12 cellular contexts compared by ENCODE assay signal in the genomic region with DNA sequence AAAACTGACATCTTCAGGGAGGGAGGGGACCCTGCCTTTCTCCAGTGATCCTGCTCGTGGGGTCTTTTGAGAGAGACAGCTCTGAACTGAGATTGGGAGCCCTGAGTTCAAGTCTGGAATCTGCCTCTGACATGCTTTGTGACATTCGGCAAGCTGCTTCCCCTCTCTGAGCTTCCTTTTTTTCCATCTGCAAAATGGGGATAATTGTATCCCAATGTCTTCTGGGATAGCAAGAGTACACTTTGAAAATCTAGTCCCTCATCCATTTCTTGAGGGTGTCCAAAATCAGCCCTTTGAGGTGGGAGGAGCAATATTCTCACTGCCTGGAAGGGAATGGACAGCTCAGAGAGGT.
A peak's percentile ranks its signal among the peaks of the same experiment; 100 is the strongest.
DNase-seq lines count a peak whose midpoint lies in the region; ATAC-seq, FAIRE-seq and TF ChIP-seq lines count a peak whose summit lies in the region.
"Had no signal": no experiment of that assay in that cellular context is flagged by ENCODE, and none has a peak within 500 bp of the region (broad histone marks: within the 10 kb centered on the region; RNA-seq: fewer than 3 reads in every experiment).

No MANE protein-coding gene starts in this region.

- no peaks in the 10 kb centered on the region for H3K36me3 Mint-ChIP-seq in activated CD4-positive, alpha-beta T cell treated with anti-CD3 and anti-CD28 coated beads, Interleukin-2, amount 10 ng/mL, durations not matched to agents 7 days and 5 days (ENCODE audit: low read depth)
- H3K36me3 Mint-ChIP-seq: IgD-negative memory B cell had no signal

- no peak overlapping the region for H2BK120ac ChIP-seq in trophoblast cell (ENCODE audit: insufficient read depth, low read length, poor library complexity)

- no peak overlapping the region for H4K12ac ChIP-seq in trophoblast cell (ENCODE audit: low read depth, low read length)

- peak overlapping the region; percentile 18 for H2BK12ac ChIP-seq in trophoblast cell (ENCODE audit: low read length)

- H3K9ac ChIP-seq in NT2/D1 (ENCODE audit: insufficient read length, low read depth) (peak overlapping the region; percentile 7), endothelial cell of umbilical vein (replicated peaks; ENCODE audit: extremely low read depth, insufficient read depth, low read length) (peak overlapping the region; percentile 13), trophoblast cell (ENCODE audit: low read length) (no peak overlapping the region)

- H3K14ac ChIP-seq in trophoblast cell (ENCODE audit: low read length): no peak overlapping the region

- POLR2A ChIA-PET in AG04450 (lab: Yijun Ruan, JAX) (interaction anchor here (0.8 to 1.6 kb wide), 4 partner anchors 35 to 239 kb away, joined by 3 to 10 read pairs (median 4); a partner anchor contains a TSS), endothelial cell of umbilical vein (lab: Charles Lee) (interaction anchor here (1.0 to 1.9 kb wide), 4 partner anchors 29 to 55 kb away, joined by 6 to 15 read pairs (median 7); no protein-coding TSS in a partner anchor)
- POLR2A ChIA-PET in activated CD4-positive, alpha-beta T cell treated with anti-CD3 and anti-CD28 coated beads, Interleukin-2, amount 10 ng/mL, durations not matched to agents 7 days and 5 days (lab: Charles Lee): no interaction called here

- dilution Hi-C loops in endothelial cell of umbilical vein (cut with MboI; ENCODE audit: extremely low pct_ligation_motif_present, low sequenced_read_pairs): loop anchor here (10.0 kb wide), 1 partner anchor 55 kb away; no protein-coding TSS in a partner anchor

- TF ChIP-seq CTCF in AG04450 (IDR thresholded peaks at IDR 0.05; ENCODE audit: low read depth, low read length) (no peak), endothelial cell of umbilical vein (IDR thresholded peaks at IDR 0.05; ENCODE audit: extremely low read depth in 1 of 2, insufficient read depth in 1 of 2, low read depth in 1 of 2, low read length in 2 of 2) (no peak)

- no peaks in the 10 kb centered on the region for H3K27me3 Mint-ChIP-seq in activated CD4-positive, alpha-beta T cell treated with anti-CD3 and anti-CD28 coated beads, Interleukin-2, amount 10 ng/mL, durations not matched to agents 7 days and 5 days

- no peak overlapping the region for H2BK5ac ChIP-seq in trophoblast cell (ENCODE audit: low read depth, low read length, poor library complexity)

- no peak overlapping the region for H3K4me3 ChIP-seq in AG04450 (ENCODE audit: low read depth, low read length)
- no peak overlapping the region for H3K4me3 ChIP-seq in NT2/D1 (ENCODE audit: insufficient read length, low read depth)
- H3K4me3 ChIP-seq in endothelial cell of umbilical vein (replicated peaks in 1 of 3; ENCODE audit: insufficient read depth in 1 of 3, low read depth in 1 of 3, low read length in 3 of 3): no peak overlapping the region
- no peak overlapping the region for H3K4me3 ChIP-seq in trophoblast cell (ENCODE audit: low read depth, low read length)
- H3K4me3 ChIP-seq: GM23338 had no signal

- peaks cover 2% of the 10 kb centered on the region for H3K79me1 ChIP-seq in trophoblast cell (ENCODE audit: low read length)

- no TSS peak for BruUV-seq in endothelial cell of umbilical vein (replicated peaks; lab: Mats Ljungman, UMichigan)

- no peak for FAIRE-seq in endothelial cell of umbilical vein (lab: Jason Lieb, UNC)

- H3K79me2 ChIP-seq in endothelial cell of umbilical vein (ENCODE audit: control insufficient read depth, insufficient read depth, low read length): no peaks in the 10 kb centered on the region
- no peaks in the 10 kb centered on the region for H3K79me2 ChIP-seq in trophoblast cell (ENCODE audit: control insufficient read depth, insufficient read depth, low read length, poor library complexity)

- peak overlapping the region; percentile 34 for H2AK5ac ChIP-seq in trophoblast cell (ENCODE audit: low read length)

- no peak overlapping the region for H3K27ac Mint-ChIP-seq in activated CD4-positive, alpha-beta T cell treated with anti-CD3 and anti-CD28 coated beads, Interleukin-2, amount 10 ng/mL, durations not matched to agents 7 days and 5 days
- H3K27ac Mint-ChIP-seq: CD4-positive, alpha-beta T cell; GM23338 had no signal

- H3K9me3 ChIP-seq in AG04450 (ENCODE audit: control insufficient read depth, insufficient read depth, low read length) (no peaks in the 10 kb centered on the region; the same call in 1 of the 2 replicates), NT2/D1 (ENCODE audit: insufficient read depth, low read length) (no peaks in the 10 kb centered on the region), endothelial cell of umbilical vein (replicated peaks; ENCODE audit: control insufficient read depth, insufficient read depth, low read length) (no peaks in the 10 kb centered on the region), trophoblast cell (ENCODE audit: insufficient read depth, low read depth, low read length) (no peaks in the 10 kb centered on the region)

- no peak overlapping the region for H3K4ac ChIP-seq in trophoblast cell (ENCODE audit: low read depth, low read length)

- H2AFZ ChIP-seq in endothelial cell of umbilical vein (ENCODE audit: low read depth, low read length) (no peak overlapping the region), trophoblast cell (ENCODE audit: insufficient read depth, low read length, poor library complexity) (no peak overlapping the region)

- peak overlapping the region; percentile 26 for H4K91ac ChIP-seq in trophoblast cell (ENCODE audit: low read depth, low read length)

- intact Hi-C loops in endothelial cell of umbilical vein (cut with micrococcal nuclease): loop anchor here (1.0 kb wide), 3 partner anchors 16 to 48 kb away; no protein-coding TSS in a partner anchor

- H3K4me1 ChIP-seq in NT2/D1 (ENCODE audit: insufficient read depth, insufficient read length) (peaks cover 15% of the 10 kb centered on the region), endothelial cell of umbilical vein (ENCODE audit: control insufficient read depth, extremely low read depth, insufficient read depth, low read length) (peaks cover 31% of the 10 kb centered on the region), trophoblast cell (ENCODE audit: control insufficient read depth in 1 of 2, insufficient read depth in 2 of 2, low read length in 2 of 2) (peaks cover 0 to 11% of the 10 kb centered on the region in 2 experiments)

- H3K27ac ChIP-seq in AG04450 (ENCODE audit: low read depth, low read length) (peak overlapping the region; percentile 73), endothelial cell of umbilical vein (ENCODE audit: insufficient read depth, low read depth, low read length) (peak overlapping the region; percentile 72), trophoblast cell (ENCODE audit: low read depth, low read length) (no peak overlapping the region)

- H3K36me3 ChIP-seq in NT2/D1 (ENCODE audit: insufficient read depth, insufficient read length, low read length): no peaks in the 10 kb centered on the region
- H3K36me3 ChIP-seq in endothelial cell of umbilical vein (ENCODE audit: control insufficient read depth in 2 of 2, extremely low read depth in 1 of 2, insufficient read depth in 2 of 2, low read length in 2 of 2): no peaks in the 10 kb centered on the region
- no peaks in the 10 kb centered on the region for H3K36me3 ChIP-seq in trophoblast cell (ENCODE audit: control insufficient read depth in 1 of 2, insufficient read depth in 2 of 2, low read length in 2 of 2)

- CTCF ChIA-PET in AG04450 (lab: Charles Lee) (interaction anchor here (0.7 to 2.4 kb wide), 4 partner anchors 8 to 203 kb away, joined by 3 to 13 read pairs (median 6); no protein-coding TSS in a partner anchor), endothelial cell of umbilical vein (lab: Charles Lee) (interaction anchor here (0.6 to 3.9 kb wide), 12 partner anchors 9 to 204 kb away, joined by 3 to 32 read pairs (median 6); no protein-coding TSS in a partner anchor)
- CTCF ChIA-PET in activated CD4-positive, alpha-beta T cell treated with anti-CD3 and anti-CD28 coated beads, Interleukin-2, amount 10 ng/mL, durations not matched to agents 7 days and 5 days (lab: Charles Lee): interaction anchor here (1.2 to 1.5 kb wide), 4 partner anchors 8 to 135 kb away, joined by 3 read pairs; no protein-coding TSS in a partner anchor

- DNase-seq in AG04450 (ENCODE audit: low read depth, low spot score) (no peak), NT2/D1 (ENCODE audit: low read depth, low spot score) (no peak), endothelial cell of umbilical vein (ENCODE audit: low read depth, low spot score) (no peak), trophoblast cell (no peak), NCI-H1092 treated with DMSO at 0.1 percent for 48 hours (lab: John Stamatoyannopoulos, UW) (no peak)
- DNase-seq in activated CD4-positive, alpha-beta T cell treated with anti-CD3 and anti-CD28 coated beads, Interleukin-2, amount 10 ng/mL, durations not matched to agents 7 days and 5 days: no peak
- DNase-seq: CD4-positive, alpha-beta T cell; GF-D8; NCI-H1436 had no signal

- no peak for ATAC-seq in GM18909 (IDR thresholded peaks at IDR 0.05; ENCODE audit: poor library complexity, unreplicated experiment)

- H3K23ac ChIP-seq in trophoblast cell (ENCODE audit: low read length): no peak overlapping the region

- H3K9me3 Mint-ChIP-seq in activated CD4-positive, alpha-beta T cell treated with anti-CD3 and anti-CD28 coated beads, Interleukin-2, amount 10 ng/mL, durations not matched to agents 7 days and 5 days: no peaks in the 10 kb centered on the region
- H3K9me3 Mint-ChIP-seq: CD4-positive, alpha-beta T cell; GM23338 had no signal

- H3K4me1 Mint-ChIP-seq in activated CD4-positive, alpha-beta T cell treated with anti-CD3 and anti-CD28 coated beads, Interleukin-2, amount 10 ng/mL, durations not matched to agents 7 days and 5 days: peaks cover under 1% of the 10 kb centered on the region
- H3K4me1 Mint-ChIP-seq: IgD-negative memory B cell had no signal

- TF ChIP-seq POLR2A in endothelial cell of umbilical vein (IDR thresholded peaks at IDR 0.05; ENCODE audit: low read depth, low read length): no peak

- WGBS in trophoblast cell (ENCODE audit: extremely low coverage, insufficient coverage, insufficient read length): no CpG with 5 or more reads among the region's 2 CpGs

- no peaks in the 10 kb centered on the region for H4K20me1 ChIP-seq in endothelial cell of umbilical vein (replicated peaks; ENCODE audit: control insufficient read depth, extremely low read depth, insufficient read depth, low read length)

- H3K4me3 Mint-ChIP-seq in activated CD4-positive, alpha-beta T cell treated with anti-CD3 and anti-CD28 coated beads, Interleukin-2, amount 10 ng/mL, durations not matched to agents 7 days and 5 days: no peak overlapping the region
- H3K4me3 Mint-ChIP-seq: CD4-positive, alpha-beta T cell; GM23338; IgD-negative memory B cell had no signal

- no peak overlapping the region for H3K18ac ChIP-seq in trophoblast cell (ENCODE audit: low read length)

- H3K27me3 ChIP-seq in AG04450 (ENCODE audit: control insufficient read depth, insufficient read depth, low read length) (no peaks in the 10 kb centered on the region), NT2/D1 (ENCODE audit: insufficient read depth, insufficient read length) (peaks cover 5% of the 10 kb centered on the region), endothelial cell of umbilical vein (ENCODE audit: control insufficient read depth in 2 of 2, insufficient read depth in 2 of 2, low read length in 2 of 2) (no peaks in the 10 kb centered on the region), trophoblast cell (ENCODE audit: insufficient read depth, low read length) (no peaks in the 10 kb centered on the region)

- no peak overlapping the region for H4K8ac ChIP-seq in trophoblast cell (ENCODE audit: low read depth, low read length)

- H3K4me2 ChIP-seq in endothelial cell of umbilical vein (ENCODE audit: insufficient read depth, low read length): no peak overlapping the region
- no peak overlapping the region for H3K4me2 ChIP-seq in trophoblast cell (ENCODE audit: low read length)

- H3K9me1 ChIP-seq in endothelial cell of umbilical vein (replicated peaks; ENCODE audit: control insufficient read depth, extremely low read depth, insufficient read depth, low read length): no peaks in the 10 kb centered on the region
